Comparison of ENCODE assay signal across 8 cellular contexts in the genomic region with DNA sequence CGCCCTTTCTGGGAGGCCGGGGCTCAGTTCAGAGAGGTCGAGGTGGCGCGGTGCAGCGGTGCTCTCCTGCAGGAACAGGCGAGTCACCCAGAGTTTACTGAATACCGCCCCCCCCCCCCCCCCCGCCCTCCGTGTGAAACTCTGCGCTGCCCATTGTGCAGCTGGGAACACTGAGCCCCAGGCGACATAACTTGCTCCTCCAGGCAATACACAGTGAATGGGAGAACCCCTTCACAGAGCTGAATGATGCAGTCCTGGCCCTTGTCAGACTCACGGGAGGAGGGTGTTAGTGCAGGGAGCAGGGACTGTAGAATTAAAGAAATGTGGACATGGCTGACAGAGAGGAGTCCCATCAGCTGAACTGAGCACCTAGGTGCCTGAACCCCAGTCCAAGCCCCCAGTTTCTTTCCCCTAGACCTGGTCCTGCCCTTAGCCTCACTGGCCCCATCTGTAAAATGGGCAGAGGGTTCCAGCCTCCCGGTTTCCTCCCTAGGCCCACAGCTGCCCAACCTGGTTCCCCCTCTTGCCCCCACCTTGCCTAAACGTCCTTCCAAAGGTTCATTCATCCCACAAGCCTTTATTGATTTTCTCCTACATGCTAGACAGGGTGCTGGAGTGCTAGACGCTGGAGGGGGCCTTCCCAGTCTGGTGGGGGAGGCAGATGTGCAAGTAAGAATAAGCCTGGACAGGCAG. TPM values are rescaled to one million over a fixed set of nuclear protein-coding genes. Genes with fewer than 3 reads are reported as not detected.
A peak's percentile ranks its signal among the peaks of the same experiment; 100 is the strongest.
DNase-seq lines count a peak whose midpoint lies in the region; ATAC-seq, FAIRE-seq and TF ChIP-seq lines count a peak whose summit lies in the region.

No MANE protein-coding gene starts in this region.

- TF ChIP-seq EP300 in HepG2 (IDR thresholded peaks at IDR 0.05; ENCODE audit: low read depth in 2 of 2, low read length in 2 of 2) (no peak; a peak in 1 of 4 replicates), HepG2 (CRISPR knock-in tag; IDR thresholded peaks at IDR 0.05; ENCODE audit: borderline replicate concordance) (no peak)

- ATAC-seq in HepG2, result peak; percentile 29
- ATAC-seq in GM21786 (IDR thresholded peaks at IDR 0.05; ENCODE audit: unreplicated experiment), result no peak

- in situ Hi-C loops in HepG2 (cut with HindIII; ENCODE audit: extremely low pct_ligation_motif_present, low pct_unique_long_range_greater_than_20kb), result loop anchor here (5.0 kb wide), 1 partner anchor 38 kb away; no protein-coding TSS in a partner anchor

- DNase-seq in activated naive CD4-positive, alpha-beta T cell treated with anti-CD3 and anti-CD28 coated beads for 36 hours, result no peak
- DNase-seq in adipocyte (ENCODE audit: low read depth) (no peak), HepG2 (ENCODE audit: low spot score) (peak; percentile 72), urothelium cell line (ENCODE audit: low spot score) (peak; percentile 78), NCI-H2196 treated with DMSO at 0.1 percent for 48 hours (lab: John Stamatoyannopoulos, UW; ENCODE audit: unreplicated experiment) (no peak), GM03348 (ENCODE audit: low spot score) (no peak)

- no peak for TF ChIP-seq CTCF in HepG2 (CRISPR knock-in tag; IDR thresholded peaks at IDR 0.05)

- H3K4me1 ChIP-seq in adipocyte (ENCODE audit: control insufficient read depth, insufficient read depth, low read length) (peaks cover 25% of the 10 kb centered on the region), HepG2 (ENCODE audit: insufficient read depth, low read length) (peaks cover 90% of the 10 kb centered on the region)

- CTCF ChIA-PET in activated naive CD4-positive, alpha-beta T cell treated with anti-CD3 and anti-CD28 coated beads for 36 hours (lab: Charles Lee), result interaction anchor here (0.6 kb wide), 1 partner anchor 104 kb away, joined by 3 read pairs; no protein-coding TSS in a partner anchor
- CTCF ChIA-PET in HepG2 (lab: Yijun Ruan, JAX; ENCODE audit: low intra/inter-chr PET ratio, low total read pairs), result interaction anchor here (1.2 kb wide), 1 partner anchor 26 kb away, joined by 3 read pairs; no protein-coding TSS in a partner anchor

- BruUV-seq in HepG2 (replicated peaks; lab: Mats Ljungman, UMichigan), result no TSS peak

- H3K4me2 ChIP-seq in HepG2 (ENCODE audit: low read depth, low read length), result peak overlapping the region; percentile 92

- H3K36me3 ChIP-seq in adipocyte (ENCODE audit: control insufficient read depth, insufficient read depth, low read length, severe bottlenecking) (no peaks in the 10 kb centered on the region), HepG2 (replicated peaks in 1 of 2; ENCODE audit: control insufficient read depth in 1 of 2, insufficient read depth in 2 of 2, low read length in 2 of 2) (no peaks in the 10 kb centered on the region)

- no peaks in the 10 kb centered on the region for H4K20me1 ChIP-seq in HepG2 (ENCODE audit: insufficient read depth, low read length)

- no peaks in the 10 kb centered on the region for H3K36me3 Mint-ChIP-seq in activated naive CD4-positive, alpha-beta T cell treated with anti-CD3 and anti-CD28 coated beads, Interleukin-2, amount 50 U/mL, for 24 hours
- H3K36me3 Mint-ChIP-seq in activated naive CD4-positive, alpha-beta T cell treated with anti-CD3 and anti-CD28 coated beads for 36 hours (ENCODE audit: low read depth), result no peaks in the 10 kb centered on the region

- 3% methylated on average over 12 of the region's 16 CpGs for WGBS in HepG2 (ENCODE audit: low lambda C conversion rate)

- intact Hi-C loops in activated naive CD4-positive, alpha-beta T cell treated with anti-CD3 and anti-CD28 coated beads for 36 hours (cut with micrococcal nuclease), result no loop called here
- intact Hi-C loops in HepG2 (cut with micrococcal nuclease; ENCODE audit: unreplicated experiment), result no loop called here

- TF ChIP-seq POLR2A in HepG2 (IDR thresholded peaks at IDR 0.05; ENCODE audit: insufficient read depth in 1 of 2, low read depth in 2 of 2, low read length in 2 of 2), result no peak

- H3K4me3 Mint-ChIP-seq in activated naive CD4-positive, alpha-beta T cell treated with anti-CD3 and anti-CD28 coated beads, Interleukin-2, amount 50 U/mL, for 24 hours, result peak overlapping the region; percentile 57
- H3K4me3 Mint-ChIP-seq in activated naive CD4-positive, alpha-beta T cell treated with anti-CD3 and anti-CD28 coated beads for 36 hours, result no peak overlapping the region

- peak overlapping the region; percentile 77 for H3K9ac ChIP-seq in adipocyte (ENCODE audit: low read length)
- peak overlapping the region; percentile 71 for H3K9ac ChIP-seq in HepG2 (ENCODE audit: insufficient read depth, low read depth, low read length)

- no peak for TF ChIP-seq RAD21 in HepG2 (CRISPR knock-in tag; IDR thresholded peaks at IDR 0.05)

- POLR2A ChIA-PET in HepG2 (lab: Yijun Ruan, JAX), result interaction anchor here (0.8 to 2.5 kb wide), 8 partner anchors 18 to 146 kb away, joined by 3 to 8 read pairs (median 4); a partner anchor contains a TSS

- H3K27me3 ChIP-seq in adipocyte (replicated peaks; ENCODE audit: control insufficient read depth, insufficient read depth, low read length) (peaks cover 7% of the 10 kb centered on the region), HepG2 (ENCODE audit: control insufficient read depth in 1 of 2, insufficient read depth in 2 of 2, low read length in 2 of 2) (no peaks in the 10 kb centered on the region)

- no peak overlapping the region for H2AFZ ChIP-seq in HepG2 (ENCODE audit: low read length)

- H3K4me1 Mint-ChIP-seq in activated naive CD4-positive, alpha-beta T cell treated with anti-CD3 and anti-CD28 coated beads, Interleukin-2, amount 50 U/mL, for 24 hours, result no peaks in the 10 kb centered on the region
- H3K4me1 Mint-ChIP-seq in activated naive CD4-positive, alpha-beta T cell treated with anti-CD3 and anti-CD28 coated beads for 36 hours (ENCODE audit: low read depth), result no peaks in the 10 kb centered on the region

- H3K27ac Mint-ChIP-seq in activated naive CD4-positive, alpha-beta T cell treated with anti-CD3 and anti-CD28 coated beads, Interleukin-2, amount 50 U/mL, for 24 hours, result no peak overlapping the region
- H3K27ac Mint-ChIP-seq in activated naive CD4-positive, alpha-beta T cell treated with anti-CD3 and anti-CD28 coated beads for 36 hours, result no peak overlapping the region

- peaks cover 39% of the 10 kb centered on the region for H3K27me3 Mint-ChIP-seq in activated naive CD4-positive, alpha-beta T cell treated with anti-CD3 and anti-CD28 coated beads, Interleukin-2, amount 50 U/mL, for 24 hours
- peaks cover 54% of the 10 kb centered on the region for H3K27me3 Mint-ChIP-seq in activated naive CD4-positive, alpha-beta T cell treated with anti-CD3 and anti-CD28 coated beads for 36 hours (ENCODE audit: low read depth)

- H3K4me3 ChIP-seq in adipocyte (ENCODE audit: low read length), result peak overlapping the region; percentile 73
- H3K4me3 ChIP-seq in HepG2 (replicated peaks in 1 of 3; ENCODE audit: insufficient read depth in 1 of 3, low read depth in 2 of 3, low read length in 3 of 3), result peak overlapping the region; percentile 69 to 80 (median 71)

- FAIRE-seq in HepG2 (lab: Jason Lieb, UNC), result no peak
- no peak for FAIRE-seq in urothelium cell line (lab: Jason Lieb, UNC)

- no peaks in the 10 kb centered on the region for H3K9me3 Mint-ChIP-seq in activated naive CD4-positive, alpha-beta T cell treated with anti-CD3 and anti-CD28 coated beads, Interleukin-2, amount 50 U/mL, for 24 hours
- no peaks in the 10 kb centered on the region for H3K9me3 Mint-ChIP-seq in activated naive CD4-positive, alpha-beta T cell treated with anti-CD3 and anti-CD28 coated beads for 36 hours

- peak overlapping the region; percentile 60 for H3K27ac ChIP-seq in HepG2 (ENCODE audit: extremely low read length, insufficient read depth, low read length)

- no peaks in the 10 kb centered on the region for H3K9me3 ChIP-seq in adipocyte (ENCODE audit: control insufficient read depth, low read length)
- no peaks in the 10 kb centered on the region for H3K9me3 ChIP-seq in HepG2 (ENCODE audit: low read length)

- no peaks in the 10 kb centered on the region for H3K79me2 ChIP-seq in HepG2 (ENCODE audit: insufficient read depth, low read length)

TF ChIP-seq in HepG2, 621 proteins besides CTCF, POLR2A, EP300 and RAD21 (continues in another document):
- TF ChIP-seq ZMYM3 (CRISPR knock-in tag; IDR thresholded peaks at IDR 0.05), result peak; percentile 97
- peak; percentile 99 for TF ChIP-seq ZNF629 (CRISPR knock-in tag; conservative IDR thresholded peaks at IDR 0.05)
- TF ChIP-seq TGIF2 (CRISPR knock-in tag; IDR thresholded peaks at IDR 0.05), result peak; percentile 17; the same call in 1 of the 2 replicates
- TF ChIP-seq ZFP90 (CRISPR knock-in tag; IDR thresholded peaks at IDR 0.05; ENCODE audit: borderline replicate concordance), result no peak

RNA-seq across cellular contexts. Expression of a gene that starts 0.8 kb away (rescaled TPM):
- total RNA-seq in activated naive CD4-positive, alpha-beta T cell treated with anti-CD3 and anti-CD28 coated beads for 36 hours, result not detected
- 3.8 and 8.8 TPM in 2 replicates for total RNA-seq in HepG2 (2016; rRNA removed; fragmentation: Illumina TruSeq; extraction: Trizol)
- 0.91 and 0.97 TPM in 2 replicates for total RNA-seq in HepG2 (2016; cell fraction: cytosol; rRNA removed; fragmentation: Illumina TruSeq; extraction: Trizol; ENCODE audit: low read depth)
- 3.1 and 9.9 TPM in 2 replicates for total RNA-seq in HepG2 (2016; cell fraction: insoluble cytoplasmic fraction; rRNA removed; fragmentation: Illumina TruSeq; extraction: Trizol)
- total RNA-seq in HepG2 (2016; cell fraction: membrane; rRNA removed; fragmentation: Illumina TruSeq; extraction: Trizol), result 2.6 and 3.1 TPM in 2 replicates
- 9.7 TPM in 2 replicates for total RNA-seq in HepG2 (2016; cell fraction: nucleus; rRNA removed; fragmentation: Illumina TruSeq; extraction: Trizol)
- 21.1 and 31.3 TPM in 2 replicates for polyA plus RNA-seq in HepG2 (2011; rRNA removed)
- polyA plus RNA-seq in HepG2 (2011; cell fraction: cytosol; rRNA removed), result 19.8 and 25.9 TPM in 2 replicates
- 20.8 and 24.7 TPM in 2 replicates for polyA plus RNA-seq in HepG2 (2011; cell fraction: nucleus; rRNA removed)
- polyA plus RNA-seq in HepG2 (2012), result 12.1 and 16.1 TPM in 2 replicates
- 0.87 and 1.0 TPM in 2 replicates for polyA plus RNA-seq in HepG2 (2016; cell fraction: cytosol; fragmentation: Illumina TruSeq; extraction: Trizol; ENCODE audit: low read depth)
- polyA plus RNA-seq in HepG2 (2016; cell fraction: insoluble cytoplasmic fraction; fragmentation: Illumina TruSeq; extraction: Trizol; ENCODE audit: low read depth), result 3.1 and 3.6 TPM in 2 replicates
- 2.1 and 2.4 TPM in 2 replicates for polyA plus RNA-seq in HepG2 (2016; cell fraction: membrane; fragmentation: Illumina TruSeq; extraction: Trizol; ENCODE audit: low read depth)
- 12.3 and 13.7 TPM in 2 replicates for polyA plus RNA-seq in HepG2 (2016; cell fraction: nucleus; fragmentation: Illumina TruSeq; extraction: Trizol; ENCODE audit: insufficient read depth, low read depth)
- 33.3 TPM in 1 of 2 replicates, not detected in the other for polyA minus RNA-seq in HepG2 (2011; rRNA and poly(A)+ RNA removed; ENCODE audit: low replicate concordance)
- 13.7 and 23.0 TPM in 2 replicates for polyA minus RNA-seq in HepG2 (2011; cell fraction: cytosol; rRNA and poly(A)+ RNA removed)
- polyA minus RNA-seq in HepG2 (2011; cell fraction: nucleus; rRNA and poly(A)+ RNA removed), result 7.2 and 9.9 TPM in 2 replicates

Comparison
In these comparisons a context has a peak if more than half of its experiments do, and no peak if none do; other contexts are left out.
1. DNase-seq: peak in HepG2 (single experiment) and urothelium cell line (single experiment); none in activated naive CD4-positive, alpha-beta T cell treated with anti-CD3 and anti-CD28 coated beads for 36 hours (single experiment), adipocyte (single experiment), NCI-H2196 treated with DMSO at 0.1 percent for 48 hours (single experiment) and GM03348 (single experiment).